In the genomic region with DNA sequence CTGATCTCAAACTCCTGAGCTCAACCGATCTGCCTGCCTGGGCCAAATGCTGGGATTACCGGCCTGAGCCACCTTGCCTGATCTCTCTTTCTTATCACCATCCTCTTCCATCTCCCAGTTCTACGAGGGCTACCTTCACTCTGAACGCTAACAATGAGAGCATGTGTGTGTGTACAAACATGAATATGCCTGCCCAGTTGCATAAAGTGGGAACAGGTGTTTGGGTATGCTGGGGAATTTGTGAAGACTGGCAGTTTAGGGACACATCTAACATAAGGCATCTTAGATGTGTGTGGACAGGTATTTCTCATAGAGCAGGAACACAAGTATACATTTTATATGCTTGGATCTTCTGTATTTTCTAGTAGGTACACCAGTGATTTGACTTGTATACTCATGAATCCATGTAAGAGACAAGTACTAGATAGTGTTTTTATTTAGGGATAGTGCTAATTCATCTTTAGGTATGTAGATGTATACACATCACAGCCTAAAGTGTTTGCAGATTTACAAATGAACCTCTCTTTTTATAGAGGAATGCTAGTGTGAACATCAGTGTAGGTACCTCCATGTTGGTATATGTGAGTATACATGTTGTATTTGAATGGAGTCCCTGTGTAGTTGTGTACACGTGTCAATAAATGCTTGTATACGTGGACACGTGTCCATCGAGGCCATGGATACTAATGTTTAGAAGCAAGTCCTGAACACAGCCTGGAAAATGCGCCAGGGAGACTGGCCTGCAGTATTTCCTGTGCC, we compare ENCODE assay signal across 9 cellular contexts. TPM values are rescaled to one million over a fixed set of nuclear protein-coding genes. Genes with fewer than 3 reads are reported as not detected.
DNase-seq lines count a peak whose midpoint lies in the region; ATAC-seq and TF ChIP-seq lines count a peak whose summit lies in the region.
"Had no signal": no experiment of that assay in that cellular context is flagged by ENCODE, and none has a peak within 500 bp of the region (broad histone marks: within the 10 kb centered on the region; RNA-seq: fewer than 3 reads in every experiment).

No MANE protein-coding gene starts in this region.

- H3K9me3 Mint-ChIP-seq in activated T-cell treated with anti-CD3 and anti-CD28 coated beads, Interleukin-2, amount 50 U/mL, for 4 hours, result peaks cover 4% of the 10 kb centered on the region
- H3K9me3 Mint-ChIP-seq in activated B cell treated with CpG ODN at 0.5 μM for 24 hours, result no peaks in the 10 kb centered on the region

- H3K27me3 ChIP-seq in iPS-18a (ENCODE audit: control insufficient read depth, insufficient read depth, low read length), result peaks cover 100% of the 10 kb centered on the region
- H3K27me3 ChIP-seq in thymus (ENCODE audit: control insufficient read depth, insufficient read depth), result peaks cover 95% of the 10 kb centered on the region

- H3K4me1 ChIP-seq in iPS-18a (ENCODE audit: control insufficient read depth, low read depth, low read length) (peaks cover 21% of the 10 kb centered on the region), thymus (ENCODE audit: control insufficient read depth, insufficient read depth, low read length) (peaks cover 8% of the 10 kb centered on the region)

- H3K9ac ChIP-seq in iPS-18a (ENCODE audit: low read length), result no peak overlapping the region

- no peaks in the 10 kb centered on the region for H3K9me3 ChIP-seq in iPS-18a (ENCODE audit: control insufficient read depth, low read depth, low read length)
- H3K9me3 ChIP-seq in thymus (ENCODE audit: control insufficient read depth), result no peaks in the 10 kb centered on the region
- H3K9me3 ChIP-seq: uterus had no signal

- H3K36me3 ChIP-seq in iPS-18a (ENCODE audit: control insufficient read depth, low read depth, low read length) (no peaks in the 10 kb centered on the region), thymus (ENCODE audit: control insufficient read depth, insufficient read depth) (no peaks in the 10 kb centered on the region)
- H3K36me3 ChIP-seq: uterus had no signal

- H3K4me3 Mint-ChIP-seq in activated T-cell treated with anti-CD3 and anti-CD28 coated beads, Interleukin-2, amount 50 U/mL, for 4 hours, result peak overlapping the region; percentile 71
- H3K4me3 Mint-ChIP-seq in activated B cell treated with CpG ODN at 0.5 μM for 24 hours, result peak overlapping the region; percentile 74

- no peak for DNase-seq in activated T-cell treated with anti-CD3 and anti-CD28 coated beads, Interleukin-2, amount 50 U/mL, for 4 hours
- DNase-seq in activated T-cell treated with anti-CD3 and anti-CD28 coated beads, Interleukin-2, amount 50 U/mL, for 1 hour, result no peak
- DNase-seq in activated B cell treated with CpG ODN at 0.5 μM for 24 hours, result no peak
- DNase-seq in activated CD4-positive, alpha-beta T cell treated with anti-CD3 and anti-CD28 coated beads, Interleukin-2, amount 50 U/mL, for 4 hours, result no peak

- H3K27ac ChIP-seq in iPS-18a (ENCODE audit: low read length) (no peak overlapping the region), thymus (ENCODE audit: low read depth) (no peak overlapping the region)
- H3K27ac ChIP-seq: uterus had no signal

- POLR2A ChIA-PET in activated B cell treated with CpG ODN at 0.5 μM for 24 hours (lab: Charles Lee), result no interaction called here

- 20% methylated on average over 9 of the region's 9 CpGs for WGBS in thymus

- intact Hi-C loops in activated B cell treated with CpG ODN at 0.5 μM for 24 hours (cut with micrococcal nuclease), result loop anchor here (2.0 to 5.0 kb wide), 2 partner anchors 27 to 470 kb away; partner anchors contain the start of genes DLX3 and NGFR

- H3K4me1 Mint-ChIP-seq in activated T-cell treated with anti-CD3 and anti-CD28 coated beads, Interleukin-2, amount 50 U/mL, for 4 hours (ENCODE audit: low read depth), result peaks cover 58% of the 10 kb centered on the region
- H3K4me1 Mint-ChIP-seq in activated B cell treated with CpG ODN at 0.5 μM for 24 hours, result peaks cover 50% of the 10 kb centered on the region

- peak overlapping the region; percentile 73 for H3K4me3 ChIP-seq in iPS-18a (ENCODE audit: low read length)
- peak overlapping the region; percentile 55 for H3K4me3 ChIP-seq in thymus (ENCODE audit: low read length)

- H3K27me3 Mint-ChIP-seq in activated T-cell treated with anti-CD3 and anti-CD28 coated beads, Interleukin-2, amount 50 U/mL, for 4 hours (ENCODE audit: low read depth), result peaks cover 82% of the 10 kb centered on the region
- H3K27me3 Mint-ChIP-seq in activated B cell treated with CpG ODN at 0.5 μM for 24 hours, result peaks cover 78% of the 10 kb centered on the region

- no peaks in the 10 kb centered on the region for H3K36me3 Mint-ChIP-seq in activated T-cell treated with anti-CD3 and anti-CD28 coated beads, Interleukin-2, amount 50 U/mL, for 4 hours (ENCODE audit: insufficient read depth)
- H3K36me3 Mint-ChIP-seq in activated B cell treated with CpG ODN at 0.5 μM for 24 hours (ENCODE audit: low read depth), result no peaks in the 10 kb centered on the region

- H3K27ac Mint-ChIP-seq in activated B cell treated with CpG ODN at 0.5 μM for 24 hours, result no peak overlapping the region

- CTCF ChIA-PET in activated B cell treated with CpG ODN at 0.5 μM for 24 hours (lab: Charles Lee), result no interaction called here

- ATAC-seq in activated T-cell treated with anti-CD3 and anti-CD28 coated beads, Interleukin-2, amount 50 U/mL, for 4 hours, result no peak
- ATAC-seq in activated B cell treated with CpG ODN at 0.5 μM for 24 hours (ENCODE audit: low read depth), result no peak
- ATAC-seq in HG02759 (IDR thresholded peaks at IDR 0.05; ENCODE audit: unreplicated experiment), result no peak
- no peak for ATAC-seq in HG02884 (IDR thresholded peaks at IDR 0.05; ENCODE audit: unreplicated experiment)

- no peak for TF ChIP-seq CTCF in activated B cell treated with CpG ODN at 0.5 μM for 24 hours (IDR thresholded peaks at IDR 0.05)

RNA-seq across cellular contexts. Expression of gene DLX4, which starts 1.2 kb away (rescaled TPM):
- total RNA-seq in activated T-cell treated with anti-CD3 and anti-CD28 coated beads, Interleukin-2, amount 50 U/mL, for 4 hours, result 1 to 10 TPM in 1 of 3 donors, under 1 TPM in 2; 0.73 to 1.1 (median 0.99) TPM
- 0.42 TPM in 2 replicates for total RNA-seq in activated B cell treated with CpG ODN at 0.5 μM for 24 hours
- 0.46 TPM for polyA plus RNA-seq in thymus
- total RNA-seq: uterus had no signal

RNA-seq across cellular contexts. Expression of gene DLX3, which starts 27.2 kb away (rescaled TPM):
- under 1 TPM; 0.08 to 0.47 (median 0.25) TPM for total RNA-seq in activated T-cell treated with anti-CD3 and anti-CD28 coated beads, Interleukin-2, amount 50 U/mL, for 4 hours
- total RNA-seq in activated B cell treated with CpG ODN at 0.5 μM for 24 hours, result not detected in 2 replicates
- 1.1 TPM for polyA plus RNA-seq in thymus
